ENCODE assay signal across 8 cellular contexts in the genomic region with DNA sequence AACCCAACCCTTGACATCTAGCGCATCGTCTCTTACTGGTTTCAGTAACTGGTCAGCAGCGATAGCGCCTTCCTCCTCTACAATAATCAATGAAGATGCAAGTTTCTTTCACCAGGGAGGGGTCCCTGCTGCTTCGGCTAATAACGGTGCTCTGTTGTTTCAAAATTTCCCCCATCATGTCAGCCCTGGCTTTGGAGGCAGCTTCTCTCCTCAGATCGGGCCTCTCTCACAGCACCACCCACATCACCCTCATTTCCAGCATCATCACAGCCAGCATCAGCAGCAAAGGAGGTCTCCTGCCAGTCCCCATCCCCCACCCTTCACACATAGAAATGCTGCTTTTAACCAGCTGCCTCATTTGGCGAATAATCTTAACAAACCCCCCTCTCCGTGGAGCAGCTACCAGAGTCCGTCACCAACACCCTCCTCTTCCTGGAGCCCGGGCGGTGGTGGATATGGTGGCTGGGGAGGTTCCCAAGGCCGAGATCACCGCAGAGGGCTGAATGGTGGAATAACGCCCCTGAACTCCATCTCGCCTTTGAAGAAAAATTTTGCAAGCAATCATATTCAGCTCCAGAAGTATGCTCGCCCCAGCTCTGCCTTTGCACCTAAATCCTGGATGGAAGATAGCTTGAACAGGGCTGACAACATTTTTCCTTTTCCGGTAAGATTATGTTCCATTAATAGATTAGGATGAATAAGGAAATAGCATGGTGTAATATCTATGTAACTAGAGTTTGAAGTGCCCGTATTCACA.
DNase-seq lines count a peak whose midpoint lies in the region; ATAC-seq, FAIRE-seq and TF ChIP-seq lines count a peak whose summit lies in the region.

No MANE protein-coding gene starts in this region.

- peaks cover 78% of the 10 kb centered on the region for H3K4me1 Mint-ChIP-seq in stimulated activated naive CD8-positive, alpha-beta T cell treated with anti-CD3 and anti-CD28 coated beads, Interleukin-15, Interleukin-2, amounts not matched to agents 100 ng/mL and 50 ng/mL, for 24 hours (ENCODE audit: low read depth)

- no peak for TF ChIP-seq CTCF in fibroblast of pulmonary artery (IDR thresholded peaks at IDR 0.05; ENCODE audit: low read length, missing control alignments)

- no peak for FAIRE-seq in RCC 7860 (lab: Jason Lieb, UNC)

- peak overlapping the region; percentile 28 for H3K4me3 Mint-ChIP-seq in stimulated activated naive CD8-positive, alpha-beta T cell treated with anti-CD3 and anti-CD28 coated beads, Interleukin-15, Interleukin-2, amounts not matched to agents 100 ng/mL and 50 ng/mL, for 24 hours

- H3K27me3 Mint-ChIP-seq in stimulated activated naive CD8-positive, alpha-beta T cell treated with anti-CD3 and anti-CD28 coated beads, Interleukin-15, Interleukin-2, amounts not matched to agents 100 ng/mL and 50 ng/mL, for 24 hours: no peaks in the 10 kb centered on the region

- no peak for DNase-seq in stimulated activated naive CD8-positive, alpha-beta T cell treated with anti-CD3 and anti-CD28 coated beads, Interleukin-15, Interleukin-2, amounts not matched to agents 100 U/mL and 50 U/mL, for 24 hours
- DNase-seq in UCSD-AML1 (lab: John Stamatoyannopoulos, UW; ENCODE audit: unreplicated experiment): peak; percentile 63
- peak; percentile 55 for DNase-seq in fibroblast of pulmonary artery (ENCODE audit: low read depth)
- DNase-seq in nucleus accumbens (lab: John Stamatoyannopoulos, UW): peak in 48 of 56 donors; percentile 27 to 86 (median 62)
- no peak for DNase-seq in dedifferentiated amniotic fluid mesenchymal stem cell (ENCODE audit: extremely low spot score)
- no peak for DNase-seq in RCC 7860 (ENCODE audit: low spot score)

- H3K27ac Mint-ChIP-seq in stimulated activated naive CD8-positive, alpha-beta T cell treated with anti-CD3 and anti-CD28 coated beads, Interleukin-15, Interleukin-2, amounts not matched to agents 100 ng/mL and 50 ng/mL, for 24 hours: no peak overlapping the region

- no peaks in the 10 kb centered on the region for H3K9me3 Mint-ChIP-seq in stimulated activated naive CD8-positive, alpha-beta T cell treated with anti-CD3 and anti-CD28 coated beads, Interleukin-15, Interleukin-2, amounts not matched to agents 100 ng/mL and 50 ng/mL, for 24 hours

- no peak for ATAC-seq in stimulated activated naive CD8-positive, alpha-beta T cell treated with anti-CD3 and anti-CD28 coated beads, Interleukin-15, Interleukin-2, amounts not matched to agents 100 U/mL and 50 U/mL, for 24 hours
- no peak for ATAC-seq in HG02884 (IDR thresholded peaks at IDR 0.05; ENCODE audit: unreplicated experiment)

- peak overlapping the region; percentile 89 for H3K4me3 ChIP-seq in fibroblast of pulmonary artery (replicated peaks; ENCODE audit: low read depth, low read length)

- peaks cover 18% of the 10 kb centered on the region for H3K36me3 Mint-ChIP-seq in stimulated activated naive CD8-positive, alpha-beta T cell treated with anti-CD3 and anti-CD28 coated beads, Interleukin-15, Interleukin-2, amounts not matched to agents 100 ng/mL and 50 ng/mL, for 24 hours (ENCODE audit: low read depth)

Comparison
In these comparisons a context has a peak if more than half of its experiments do, and no peak if none do; other contexts are left out.
1. DNase-seq: peak in UCSD-AML1 (single experiment), fibroblast of pulmonary artery (single experiment) and nucleus accumbens (48 of 56); none in stimulated activated naive CD8-positive, alpha-beta T cell treated with anti-CD3 and anti-CD28 coated beads, Interleukin-15, Interleukin-2, amounts not matched to agents 100 U/mL and 50 U/mL, for 24 hours (single experiment), dedifferentiated amniotic fluid mesenchymal stem cell (single experiment) and RCC 7860 (single experiment).